8 cellular contexts compared by ENCODE assay signal in genomic region chr6:158808918-158809678, GRCh38. TPM values are rescaled to one million over a fixed set of nuclear protein-coding genes. Genes with fewer than 3 reads are reported as not detected.
DNase-seq lines count a peak whose midpoint lies in the region; ATAC-seq and TF ChIP-seq lines count a peak whose summit lies in the region.

No MANE protein-coding gene starts in this region.

- H3K27ac ChIP-seq in effector memory CD4-positive, alpha-beta T cell (ENCODE audit: insufficient read depth, low read length, poor library complexity, severe bottlenecking): peak overlapping the region; percentile 1
- H3K27ac ChIP-seq in stomach: peak overlapping the region; percentile 32 to 60 (median 49)

- WGBS in stomach, 5 donors: 41 to 59% (median 53%) methylated on average over 8 of the region's 8 CpGs

- H3K27me3 ChIP-seq in effector memory CD4-positive, alpha-beta T cell (replicated peaks; ENCODE audit: control insufficient read depth, insufficient read depth, low read length, poor library complexity, severe bottlenecking): no peaks in the 10 kb centered on the region
- H3K27me3 ChIP-seq in stomach (no peaks in the 10 kb centered on the region), H7 (ENCODE audit: control insufficient read depth, insufficient read depth, low read length) (no peaks in the 10 kb centered on the region)

- H3K36me3 ChIP-seq in effector memory CD4-positive, alpha-beta T cell (ENCODE audit: control insufficient read depth, insufficient read depth, low read length): peaks cover 14% of the 10 kb centered on the region
- H3K36me3 ChIP-seq in stomach (peaks cover 0 to 35% (median 16%) of the 10 kb centered on the region in 4 donors), H7 (replicated peaks; ENCODE audit: control insufficient read depth, insufficient read depth, low read length) (peaks cover 15% of the 10 kb centered on the region)

- peak; percentile 28 for DNase-seq in HT-29 (ENCODE audit: low spot score)
- peak in 2 of 3 donors; percentile 38 to 41 for DNase-seq in effector memory CD4-positive, alpha-beta T cell
- DNase-seq in stomach: peak; percentile 27
- no peak for DNase-seq in stimulated activated CD4-positive, alpha-beta T cell treated with anti-CD3 and anti-CD28 coated beads, Interleukin-4, amount 100 ng/mL, for 1 hour
- DNase-seq in NCI-H1694 (lab: John Stamatoyannopoulos, UW): no peak
- no peak for DNase-seq in H7

- ATAC-seq in GM18498 (IDR thresholded peaks at IDR 0.05; ENCODE audit: unreplicated experiment): peak; percentile 75
- ATAC-seq in GM21529 (IDR thresholded peaks at IDR 0.05; ENCODE audit: unreplicated experiment): peak; percentile 66

- no peak for TF ChIP-seq EP300 in stomach (IDR thresholded peaks at IDR 0.05)

- TF ChIP-seq CTCF in stomach (IDR thresholded peaks at IDR 0.05): no peak

- peaks cover 68% of the 10 kb centered on the region for H3K4me1 ChIP-seq in effector memory CD4-positive, alpha-beta T cell (ENCODE audit: control insufficient read depth, insufficient read depth, low read length, poor library complexity, severe bottlenecking)
- peaks cover 37 to 97% (median 73%) of the 10 kb centered on the region in 4 donors for H3K4me1 ChIP-seq in stomach

- H3K9me3 ChIP-seq in effector memory CD4-positive, alpha-beta T cell (ENCODE audit: control insufficient read depth, low read length): no peaks in the 10 kb centered on the region
- H3K9me3 ChIP-seq in stomach: no peaks in the 10 kb centered on the region

- H3K4me3 ChIP-seq in effector memory CD4-positive, alpha-beta T cell (ENCODE audit: insufficient read depth, low read depth, low read length, poor library complexity, severe bottlenecking): no peak overlapping the region
- H3K4me3 ChIP-seq in stomach (peak overlapping the region in 1 of 4 donors; percentile 4), H7 (ENCODE audit: insufficient read depth, low read depth, low read length) (no peak overlapping the region)

- intact Hi-C loops in stomach (cut with DNase I; ENCODE audit: low total_unique reads): no loop called here

- TF ChIP-seq POLR2A in stomach (IDR thresholded peaks at IDR 0.05): no peak

RNA-seq across cellular contexts. Expression of gene EZR, which starts 10.1 kb away (rescaled TPM):
- total RNA-seq in HT-29 (2014; rRNA removed; shearing (Covaris generic)): 277 and 282 TPM in 2 replicates
- 100 to 1,000 TPM in 3 of 5 donors, 10 to 100 TPM in 2; 69.5 to 317 (median 295) TPM for total RNA-seq in stomach
- 100 to 1,000 TPM; 121 to 231 (median 205) TPM for polyA plus RNA-seq in stomach
- 203 and 216 TPM in 2 replicates for total RNA-seq in H7 (2014; rRNA removed; shearing (Covaris generic))

Comparison
In these comparisons a context has a peak if more than half of its experiments do, and no peak if none do; other contexts are left out.
1. DNase-seq: peak in HT-29 (single experiment), effector memory CD4-positive, alpha-beta T cell (2 of 3) and stomach (single experiment); none in stimulated activated CD4-positive, alpha-beta T cell treated with anti-CD3 and anti-CD28 coated beads, Interleukin-4, amount 100 ng/mL, for 1 hour (single experiment), NCI-H1694 (single experiment) and H7 (single experiment).